20 cellular contexts compared by ENCODE assay signal in genomic region chr13:39663958-39664357, GRCh38. TPM values are rescaled to one million over a fixed set of nuclear protein-coding genes. Genes with fewer than 3 reads are reported as not detected.
DNase-seq lines count a peak whose midpoint lies in the region; ATAC-seq lines count a peak whose summit lies in the region.
"Had no signal": no experiment of that assay in that cellular context is flagged by ENCODE, and none has a peak within 500 bp of the region (broad histone marks: within the 10 kb centered on the region; RNA-seq: fewer than 3 reads in every experiment).

No MANE protein-coding gene starts in this region.

- H3K27me3 Mint-ChIP-seq in activated T-cell treated with anti-CD3 and anti-CD28 coated beads, Interleukin-2, amount 50 U/mL, for 4 hours (ENCODE audit: low read depth): no peaks in the 10 kb centered on the region
- H3K27me3 Mint-ChIP-seq in activated T-cell treated with anti-CD3 and anti-CD28 coated beads, Interleukin-2, amount 50 U/mL, for 24 hours: no peaks in the 10 kb centered on the region
- H3K27me3 Mint-ChIP-seq in stimulated activated naive CD8-positive, alpha-beta T cell treated with anti-CD3 and anti-CD28 coated beads, Interleukin-15, amount 100 ng/mL, for 72 hours: no peaks in the 10 kb centered on the region
- H3K27me3 Mint-ChIP-seq in activated T-helper 17 cell treated with anti-CD3 and anti-CD28 coated beads, Interleukin-2, amount 50 U/mL, for 72 hours: no peaks in the 10 kb centered on the region
- H3K27me3 Mint-ChIP-seq: CD4-positive, alpha-beta memory T cell had no signal

- peak; percentile 51 to 67 for ATAC-seq in activated T-cell treated with anti-CD3 and anti-CD28 coated beads, Interleukin-2, amount 50 U/mL, for 4 hours
- peak; percentile 43 for ATAC-seq in stimulated activated naive CD8-positive, alpha-beta T cell treated with anti-CD3 and anti-CD28 coated beads, Interleukin-15, amount 100 ng/mL, for 72 hours
- no peak for ATAC-seq in stimulated activated naive CD8-positive, alpha-beta T cell treated with anti-CD3 and anti-CD28 coated beads, Interleukin-15, Interleukin-2, amounts not matched to agents 100 U/mL and 50 U/mL, for 24 hours
- ATAC-seq in activated T-helper 17 cell treated with anti-CD3 and anti-CD28 coated beads, Interleukin-2, amount 50 U/mL, for 72 hours (replicated peaks): peak; percentile 64
- ATAC-seq in GM21717 (IDR thresholded peaks at IDR 0.05; ENCODE audit: unreplicated experiment): no peak
- ATAC-seq: A549 had no signal

- DNase-seq in activated T-cell treated with anti-CD3 and anti-CD28 coated beads, Interleukin-2, amount 50 U/mL, for 4 hours: no peak
- no peak for DNase-seq in activated T-cell treated with anti-CD3 and anti-CD28 coated beads, Interleukin-2, amount 50 U/mL, for 24 hours
- no peak for DNase-seq in stimulated activated naive CD8-positive, alpha-beta T cell treated with anti-CD3 and anti-CD28 coated beads, Interleukin-15, amount 100 ng/mL, for 72 hours
- no peak for DNase-seq in stimulated activated naive CD8-positive, alpha-beta T cell treated with anti-CD3 and anti-CD28 coated beads, Interleukin-15, Interleukin-2, amounts not matched to agents 100 U/mL and 50 U/mL, for 24 hours
- DNase-seq: 8988T; ACHN; AML-193; BE2C; Calu3; CD4-positive, alpha-beta memory T cell; COR-L47; DMS53; DMS79 treated with DMSO at 0.1 percent for 48 hours; GF-D8; GOT3; HFFc6 had no signal

- no peak overlapping the region for H3K27ac Mint-ChIP-seq in activated T-cell treated with anti-CD3 and anti-CD28 coated beads, Interleukin-2, amount 50 U/mL, for 24 hours
- no peak overlapping the region for H3K27ac Mint-ChIP-seq in stimulated activated naive CD8-positive, alpha-beta T cell treated with anti-CD3 and anti-CD28 coated beads, Interleukin-15, amount 100 ng/mL, for 72 hours
- no peak overlapping the region for H3K27ac Mint-ChIP-seq in activated T-helper 17 cell treated with anti-CD3 and anti-CD28 coated beads, Interleukin-2, amount 50 U/mL, for 72 hours
- H3K27ac Mint-ChIP-seq: CD14-positive monocyte; CD4-positive, alpha-beta memory T cell; HFFc6 had no signal

- H3K9me3 Mint-ChIP-seq in activated T-cell treated with anti-CD3 and anti-CD28 coated beads, Interleukin-2, amount 50 U/mL, for 4 hours: no peaks in the 10 kb centered on the region
- H3K9me3 Mint-ChIP-seq in activated T-cell treated with anti-CD3 and anti-CD28 coated beads, Interleukin-2, amount 50 U/mL, for 24 hours: no peaks in the 10 kb centered on the region
- H3K9me3 Mint-ChIP-seq in stimulated activated naive CD8-positive, alpha-beta T cell treated with anti-CD3 and anti-CD28 coated beads, Interleukin-15, amount 100 ng/mL, for 72 hours: no peaks in the 10 kb centered on the region
- no peaks in the 10 kb centered on the region for H3K9me3 Mint-ChIP-seq in activated T-helper 17 cell treated with anti-CD3 and anti-CD28 coated beads, Interleukin-2, amount 50 U/mL, for 72 hours
- H3K9me3 Mint-ChIP-seq: CD14-positive monocyte; CD4-positive, alpha-beta memory T cell; HFFc6 had no signal

- H3K4me1 Mint-ChIP-seq in activated T-cell treated with anti-CD3 and anti-CD28 coated beads, Interleukin-2, amount 50 U/mL, for 4 hours (ENCODE audit: low read depth): peaks cover 9% of the 10 kb centered on the region
- peaks cover 11% of the 10 kb centered on the region for H3K4me1 Mint-ChIP-seq in activated T-cell treated with anti-CD3 and anti-CD28 coated beads, Interleukin-2, amount 50 U/mL, for 24 hours (ENCODE audit: low read depth)
- H3K4me1 Mint-ChIP-seq in stimulated activated naive CD8-positive, alpha-beta T cell treated with anti-CD3 and anti-CD28 coated beads, Interleukin-15, amount 100 ng/mL, for 72 hours: no peaks in the 10 kb centered on the region
- H3K4me1 Mint-ChIP-seq in activated T-helper 17 cell treated with anti-CD3 and anti-CD28 coated beads, Interleukin-2, amount 50 U/mL, for 72 hours: peaks cover 6% of the 10 kb centered on the region
- H3K4me1 Mint-ChIP-seq: CD14-positive monocyte had no signal

- no peak overlapping the region for H3K4me3 Mint-ChIP-seq in activated T-cell treated with anti-CD3 and anti-CD28 coated beads, Interleukin-2, amount 50 U/mL, for 4 hours
- no peak overlapping the region for H3K4me3 Mint-ChIP-seq in activated T-cell treated with anti-CD3 and anti-CD28 coated beads, Interleukin-2, amount 50 U/mL, for 24 hours
- peak overlapping the region in 1 of 2 donors; percentile 2 for H3K4me3 Mint-ChIP-seq in stimulated activated naive CD8-positive, alpha-beta T cell treated with anti-CD3 and anti-CD28 coated beads, Interleukin-15, amount 100 ng/mL, for 72 hours
- no peak overlapping the region for H3K4me3 Mint-ChIP-seq in activated T-helper 17 cell treated with anti-CD3 and anti-CD28 coated beads, Interleukin-2, amount 50 U/mL, for 72 hours
- H3K4me3 Mint-ChIP-seq: CD14-positive monocyte; CD4-positive, alpha-beta memory T cell; HFFc6 had no signal

- peaks cover 21% of the 10 kb centered on the region for H3K36me3 Mint-ChIP-seq in activated T-cell treated with anti-CD3 and anti-CD28 coated beads, Interleukin-2, amount 50 U/mL, for 4 hours (ENCODE audit: insufficient read depth)
- peaks cover 58% of the 10 kb centered on the region for H3K36me3 Mint-ChIP-seq in activated T-cell treated with anti-CD3 and anti-CD28 coated beads, Interleukin-2, amount 50 U/mL, for 24 hours (ENCODE audit: low read depth)
- peaks cover 70% of the 10 kb centered on the region for H3K36me3 Mint-ChIP-seq in activated T-helper 17 cell treated with anti-CD3 and anti-CD28 coated beads, Interleukin-2, amount 50 U/mL, for 72 hours (ENCODE audit: low read depth)

RNA-seq across cellular contexts. Expression of gene COG6, which starts 8.5 kb away (rescaled TPM):
- total RNA-seq in activated T-cell treated with anti-CD3 and anti-CD28 coated beads, Interleukin-2, amount 50 U/mL, for 4 hours: 10 to 100 TPM; 20.5 to 27.1 (median 20.8) TPM
- 10 to 100 TPM; 31.3 to 47.3 TPM for total RNA-seq in activated T-helper 17 cell treated with anti-CD3 and anti-CD28 coated beads, Interleukin-2, amount 50 U/mL, for 72 hours

Comparison
In these comparisons a context has a peak if more than half of its experiments do, and no peak if none do; other contexts are left out.
1. ATAC-seq: peak in activated T-cell treated with anti-CD3 and anti-CD28 coated beads, Interleukin-2, amount 50 U/mL, for 4 hours (2 of 2), stimulated activated naive CD8-positive, alpha-beta T cell treated with anti-CD3 and anti-CD28 coated beads, Interleukin-15, amount 100 ng/mL, for 72 hours (single experiment) and activated T-helper 17 cell treated with anti-CD3 and anti-CD28 coated beads, Interleukin-2, amount 50 U/mL, for 72 hours (single experiment); none in stimulated activated naive CD8-positive, alpha-beta T cell treated with anti-CD3 and anti-CD28 coated beads, Interleukin-15, Interleukin-2, amounts not matched to agents 100 U/mL and 50 U/mL, for 24 hours (single experiment) and GM21717 (single experiment).